Comparison of ENCODE assay signal across 15 cellular contexts in the genomic region with DNA sequence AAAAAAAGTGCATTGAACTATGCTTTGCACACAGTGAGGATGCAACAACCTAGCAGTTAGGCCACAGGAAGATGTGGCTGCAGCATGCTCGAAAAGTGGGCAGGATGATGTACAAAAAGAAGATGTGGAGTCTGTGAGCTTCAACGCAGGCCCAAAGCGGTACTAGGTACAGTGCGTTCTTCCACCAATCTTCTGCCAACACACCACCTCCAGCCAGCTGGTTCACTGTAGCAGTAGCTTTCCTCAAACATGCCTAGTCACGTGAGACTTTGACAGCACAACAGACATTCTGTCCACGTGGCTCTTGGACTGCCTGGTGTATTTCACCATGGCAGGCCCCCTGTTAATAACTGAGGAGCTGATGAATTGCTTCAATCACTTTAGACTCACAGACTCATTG.
"Had no signal": no experiment of that assay in that cellular context is flagged by ENCODE, and none has a peak within 500 bp of the region (broad histone marks: within the 10 kb centered on the region; RNA-seq: fewer than 3 reads in every experiment).

No MANE protein-coding gene starts in this region.

- DNase-seq: colonic mucosa; effector CD8-positive, alpha-beta T cell; foreskin keratinocyte; heart left ventricle; left colon; natural killer cell; pancreas; right lobe of liver; small intestine; stimulated activated CD4-positive, alpha-beta T cell treated with anti-CD3 and anti-CD28 coated beads, Interleukin-15, amount 100 ng/mL, for 24 hours; stimulated activated CD4-positive, alpha-beta T cell treated with anti-CD3 and anti-CD28 coated beads, Interleukin-2, amount 100 ng/mL, for 48 hours; stimulated activated naive CD4-positive, alpha-beta T cell; stimulated activated naive CD8-positive, alpha-beta T cell treated with anti-CD3 and anti-CD28 coated beads, Interleukin-15, amount 100 ng/mL, for 72 hours; thyroid gland; trophoblast cell had no signal
